Comparison of ENCODE assay signal across 11 cellular contexts in genomic region chr1:181126871-181127587, GRCh38. TPM values are rescaled to one million over a fixed set of nuclear protein-coding genes. Genes with fewer than 3 reads are reported as not detected.
DNase-seq lines count a peak whose midpoint lies in the region; ATAC-seq and TF ChIP-seq lines count a peak whose summit lies in the region.
"Had no signal": no experiment of that assay in that cellular context is flagged by ENCODE, and none has a peak within 500 bp of the region (broad histone marks: within the 10 kb centered on the region; RNA-seq: fewer than 3 reads in every experiment).

No MANE protein-coding gene starts in this region.

- H3K27ac ChIP-seq in PC-3 (ENCODE audit: low read length) = peak overlapping the region; percentile 96
- H3K27ac ChIP-seq: pancreas had no signal

- H3K9me3 ChIP-seq in PC-3 (ENCODE audit: low read length) (no peaks in the 10 kb centered on the region), HAP-1 (no peaks in the 10 kb centered on the region)
- H3K9me3 ChIP-seq: pancreas had no signal

- peaks cover 22% of the 10 kb centered on the region for H3K4me1 ChIP-seq in PC-3 (ENCODE audit: insufficient read depth, low read length)
- no peaks in the 10 kb centered on the region for H3K4me1 ChIP-seq in HAP-1
- H3K4me1 ChIP-seq: pancreas had no signal

- H2AFZ ChIP-seq in PC-3 (ENCODE audit: low read length) = no peak overlapping the region

- DNase-seq in Caki2 (ENCODE audit: low read depth) (peak; percentile 68), NCI-H1092 (lab: John Stamatoyannopoulos, UW) (peak; percentile 64), PC-3 (peak; percentile 88), islet precursor cell (peak; percentile 58), T1000 (lab: John Stamatoyannopoulos, UW) (no peak), posterior vena cava (ENCODE audit: low spot score) (no peak), HAP-1 (ENCODE audit: low spot score in 2 of 2) (no peak)
- DNase-seq in activated effector memory CD4-positive, alpha-beta T cell treated with Interleukin-2 at 50 U/mL for 16 hours = no peak
- DNase-seq: activated CD8-positive, alpha-beta memory T cell treated with anti-CD3 and anti-CD28 coated beads for 24 hours; central memory CD4-positive, alpha-beta T cell; pancreas had no signal

- POLR2A ChIA-PET in PC-3 (lab: Charles Lee; ENCODE audit: unreplicated experiment) = interaction anchor here (0.6 to 0.7 kb wide), 3 partner anchors 12 to 135 kb away, joined by 4 to 5 read pairs (median 4); no protein-coding TSS in a partner anchor

- H3K4me3 ChIP-seq in PC-3 (ENCODE audit: low read length) (no peak overlapping the region), HAP-1 (no peak overlapping the region)
- H3K4me3 ChIP-seq: pancreas had no signal

- BruUV-seq in PC-3 (replicated peaks; lab: Mats Ljungman, UMichigan) = no TSS peak

- H3K79me2 ChIP-seq in PC-3 (ENCODE audit: low read length) = no peaks in the 10 kb centered on the region

- CTCF ChIA-PET in PC-3 (lab: Charles Lee) = interaction anchor here (0.7 kb wide), 1 partner anchor 226 kb away, joined by 4 read pairs; no protein-coding TSS in a partner anchor

- H3K4me2 ChIP-seq in PC-3 (ENCODE audit: low read length) = peak overlapping the region; percentile 43

- intact Hi-C loops in PC-3 (cut with micrococcal nuclease) = no loop called here
- intact Hi-C loops in posterior vena cava (cut with DNase I) = loop anchor here in 1 of 2 donors (2.0 kb wide), 2 partner anchors 26 kb away; no protein-coding TSS in a partner anchor

- peak overlapping the region; percentile 76 for H3K9ac ChIP-seq in PC-3 (ENCODE audit: low read length)

- ATAC-seq in PC-3 = peak; percentile 56

- H3K27me3 ChIP-seq in PC-3 (ENCODE audit: low read length) (no peaks in the 10 kb centered on the region), HAP-1 (ENCODE audit: low read depth) (no peaks in the 10 kb centered on the region)
- H3K27me3 ChIP-seq: pancreas had no signal

- no peak for TF ChIP-seq CTCF in PC-3 (conservative IDR thresholded peaks at IDR 0.05; ENCODE audit: low read depth, low read length)

- no peaks in the 10 kb centered on the region for H3F3A ChIP-seq in PC-3 (ENCODE audit: low read length, unreplicated experiment)

- no peaks in the 10 kb centered on the region for H4K20me1 ChIP-seq in PC-3 (ENCODE audit: low read length)

- H3K9me2 ChIP-seq in PC-3 (replicated peaks; ENCODE audit: low read length) = no peaks in the 10 kb centered on the region

- in situ Hi-C loops in Caki2 (cut with HindIII; ENCODE audit: low pct_unique_long_range_greater_than_20kb, low sequenced_read_pairs) = no loop called here
- in situ Hi-C loops in HAP-1 (cut with MboI; ENCODE audit: low sequenced_read_pairs) = no loop called here

- H3K36me3 ChIP-seq in PC-3 (ENCODE audit: low read depth, low read length) (no peaks in the 10 kb centered on the region), HAP-1 (replicated peaks) (no peaks in the 10 kb centered on the region)
- H3K36me3 ChIP-seq: pancreas had no signal

RNA-seq across cellular contexts. Expression of gene IER5, which starts 38.5 kb away (rescaled TPM):
- total RNA-seq in Caki2 (2014; rRNA removed; shearing (Covaris generic); ENCODE audit: low replicate concordance) = 12.5 and 15.1 TPM in 2 replicates
- total RNA-seq in PC-3 (2014; rRNA removed) (100 and 126 TPM in 2 replicates), posterior vena cava (10 to 100 TPM; 12.0 to 27.3 TPM)

Comparison
In these comparisons a context has a peak if more than half of its experiments do, and no peak if none do; other contexts are left out.
1. DNase-seq: peak in Caki2 (single experiment), NCI-H1092 (single experiment), PC-3 (single experiment) and islet precursor cell (single experiment); none in T1000 (single experiment), activated effector memory CD4-positive, alpha-beta T cell treated with Interleukin-2 at 50 U/mL for 16 hours (single experiment), posterior vena cava (single experiment) and HAP-1 (0 of 2).